Comparison of ENCODE assay signal across 2 cellular contexts in the genomic region with DNA sequence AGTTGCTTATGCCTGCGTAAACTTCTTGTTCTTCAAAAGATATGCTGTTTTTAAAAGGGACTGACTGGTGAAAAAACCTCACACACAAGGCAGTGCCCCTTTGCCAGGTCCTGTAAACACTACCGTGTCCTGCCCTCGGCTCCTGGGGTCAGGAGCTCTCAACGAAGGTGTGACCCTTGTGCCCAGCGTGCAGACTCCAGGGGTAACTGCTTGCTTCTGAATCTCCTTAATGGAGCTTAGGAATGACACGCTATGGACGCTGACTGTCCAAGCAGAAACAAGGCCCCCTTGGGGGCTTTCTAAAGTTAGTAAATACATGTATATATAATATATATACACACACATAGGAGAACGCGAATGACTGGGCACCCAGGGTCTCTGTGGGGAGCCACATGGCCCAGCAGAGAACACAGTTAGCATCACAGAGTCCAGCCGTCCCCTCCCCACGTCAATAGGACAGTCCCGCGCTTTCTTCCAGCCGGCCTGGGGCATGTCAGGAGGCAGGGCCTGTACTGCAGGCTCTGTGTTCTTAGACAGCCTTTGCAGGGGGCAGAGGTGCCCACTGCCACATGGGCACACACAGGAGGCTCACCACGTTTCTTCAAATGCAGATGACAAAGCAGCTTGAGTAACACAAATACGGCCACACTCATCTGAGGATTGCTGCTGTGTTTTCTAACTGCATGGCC.
TF ChIP-seq lines count a peak whose summit lies in the region.

No MANE protein-coding gene starts in this region.

TF ChIP-seq in liver, 16 proteins besides CTCF, POLR2A, EP300 and RAD21 (continued from another document):
- no peak for TF ChIP-seq ZBTB33 (IDR thresholded peaks at IDR 0.05)
- TF ChIP-seq HNF4A (conservative IDR thresholded peaks at IDR 0.05): peak; percentile 36 to 68
- peak in 1 of 2 donors; percentile 38 for TF ChIP-seq RXRA (IDR thresholded peaks at IDR 0.05)
- peak; percentile 11 for TF ChIP-seq HNF4G (IDR thresholded peaks at IDR 0.05)
- TF ChIP-seq SP1 (IDR thresholded peaks at IDR 0.05): no peak
- TF ChIP-seq, protein P1, sequence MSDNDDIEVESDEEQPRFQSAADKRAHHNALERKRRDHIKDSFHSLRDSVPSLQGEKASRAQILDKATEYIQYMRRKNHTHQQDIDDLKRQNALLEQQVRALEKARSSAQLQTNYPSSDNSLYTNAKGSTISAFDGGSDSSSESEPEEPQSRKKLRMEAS (IDR thresholded peaks at IDR 0.05): no peak
- no peak for TF ChIP-seq EGR1 (IDR thresholded peaks at IDR 0.05; ENCODE audit: low read depth in 2 of 2)

TF ChIP-seq in HepG2, 621 proteins besides CTCF, POLR2A, EP300 and RAD21 (continued from another document):
- TF ChIP-seq, protein P2, sequence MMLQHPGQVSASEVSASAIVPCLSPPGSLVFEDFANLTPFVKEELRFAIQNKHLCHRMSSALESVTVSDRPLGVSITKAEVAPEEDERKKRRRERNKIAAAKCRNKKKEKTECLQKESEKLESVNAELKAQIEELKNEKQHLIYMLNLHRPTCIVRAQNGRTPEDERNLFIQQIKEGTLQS (CRISPR knock-in tag; IDR thresholded peaks at IDR 0.05): no peak
- TF ChIP-seq BRF2 (CRISPR knock-in tag; IDR thresholded peaks at IDR 0.05) (no peak), ZNF713 (CRISPR knock-in tag; IDR thresholded peaks at IDR 0.05) (no peak), PAF1 (CRISPR knock-in tag; IDR thresholded peaks at IDR 0.05) (no peak), KLF11 (CRISPR knock-in tag; IDR thresholded peaks at IDR 0.05) (no peak), DR1 (CRISPR knock-in tag; IDR thresholded peaks at IDR 0.05) (no peak), NR2F1 (CRISPR knock-in tag; IDR thresholded peaks at IDR 0.05) (no peak), ZNF883 (CRISPR knock-in tag; IDR thresholded peaks at IDR 0.05; ENCODE audit: not compliant biosample characterization) (no peak), RNF219 (CRISPR knock-in tag; IDR thresholded peaks at IDR 0.05) (no peak), ELF1 (CRISPR knock-in tag; IDR thresholded peaks at IDR 0.05) (no peak), ZNF598 (CRISPR knock-in tag; IDR thresholded peaks at IDR 0.05; ENCODE audit: borderline replicate concordance) (no peak), ELK4 (CRISPR knock-in tag; IDR thresholded peaks at IDR 0.05; ENCODE audit: borderline replicate concordance) (no peak), IRX3 (CRISPR knock-in tag; IDR thresholded peaks at IDR 0.05; ENCODE audit: borderline replicate concordance, low read depth) (no peak)
- TF ChIP-seq, protein P3, sequence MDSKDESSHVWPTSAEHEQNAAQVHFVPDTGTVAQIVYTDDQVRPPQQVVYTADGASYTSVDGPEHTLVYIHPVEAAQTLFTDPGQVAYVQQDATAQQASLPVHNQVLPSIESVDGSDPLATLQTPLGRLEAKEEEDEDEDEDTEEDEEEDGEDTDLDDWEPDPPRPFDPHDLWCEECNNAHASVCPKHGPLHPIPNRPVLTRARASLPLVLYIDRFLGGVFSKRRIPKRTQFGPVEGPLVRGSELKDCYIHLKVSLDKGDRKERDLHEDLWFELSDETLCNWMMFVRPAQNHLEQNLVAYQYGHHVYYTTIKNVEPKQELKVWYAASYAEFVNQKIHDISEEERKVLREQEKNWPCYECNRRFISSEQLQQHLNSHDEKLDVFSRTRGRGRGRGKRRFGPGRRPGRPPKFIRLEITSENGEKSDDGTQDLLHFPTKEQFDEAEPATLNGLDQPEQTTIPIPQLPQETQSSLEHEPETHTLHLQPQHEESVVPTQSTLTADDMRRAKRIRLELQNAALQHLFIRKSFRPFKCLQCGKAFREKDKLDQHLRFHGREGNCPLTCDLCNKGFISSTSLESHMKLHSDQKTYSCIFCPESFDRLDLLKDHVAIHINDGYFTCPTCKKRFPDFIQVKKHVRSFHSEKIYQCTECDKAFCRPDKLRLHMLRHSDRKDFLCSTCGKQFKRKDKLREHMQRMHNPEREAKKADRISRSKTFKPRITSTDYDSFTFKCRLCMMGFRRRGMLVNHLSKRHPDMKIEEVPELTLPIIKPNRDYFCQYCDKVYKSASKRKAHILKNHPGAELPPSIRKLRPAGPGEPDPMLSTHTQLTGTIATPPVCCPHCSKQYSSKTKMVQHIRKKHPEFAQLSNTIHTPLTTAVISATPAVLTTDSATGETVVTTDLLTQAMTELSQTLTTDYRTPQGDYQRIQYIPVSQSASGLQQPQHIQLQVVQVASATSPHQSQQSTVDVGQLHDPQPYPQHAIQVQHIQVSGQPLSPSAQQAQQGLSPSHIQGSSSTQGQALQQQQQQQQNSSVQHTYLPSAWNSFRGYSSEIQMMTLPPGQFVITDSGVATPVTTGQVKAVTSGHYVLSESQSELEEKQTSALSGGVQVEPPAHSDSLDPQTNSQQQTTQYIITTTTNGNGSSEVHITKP (CRISPR knock-in tag; IDR thresholded peaks at IDR 0.05; ENCODE audit: low read depth): no peak
